In the genomic region with DNA sequence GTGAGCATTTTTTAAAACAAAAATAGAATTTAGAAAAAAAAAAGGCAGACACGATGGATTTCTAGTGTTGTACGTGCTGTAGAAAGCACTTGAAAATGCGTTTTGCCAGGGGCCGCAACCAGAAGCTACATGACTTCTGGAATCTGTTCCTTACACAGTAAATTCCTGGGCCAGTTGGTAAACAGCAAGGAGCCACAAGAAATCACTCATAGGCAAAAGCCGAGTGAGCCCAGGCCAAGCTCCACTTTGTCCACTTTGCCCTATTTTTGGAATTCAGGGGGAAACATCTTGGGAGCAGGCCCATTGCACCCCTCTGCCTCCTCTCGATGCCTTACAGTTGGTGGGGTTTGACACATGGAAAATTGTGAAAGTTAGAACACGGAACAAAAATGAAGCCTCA, we compare ENCODE assay signal across 10 cellular contexts.
"Had no signal": no experiment of that assay in that cellular context is flagged by ENCODE, and none has a peak within 500 bp of the region (broad histone marks: within the 10 kb centered on the region; RNA-seq: fewer than 3 reads in every experiment).

No MANE protein-coding gene starts in this region.

- H3K27me3 ChIP-seq: testis had no signal

- H3K9me3 Mint-ChIP-seq: activated CD4-positive, alpha-beta T cell treated with anti-CD3 and anti-CD28 coated beads, Interleukin-2, amount 10 ng/mL, durations not matched to agents 7 days and 5 days; activated naive CD8-positive, alpha-beta T cell treated with anti-CD3 and anti-CD28 coated beads, Interleukin-2, amount 10 ng/mL, durations not matched to agents 7 days and 5 days; activated T-cell treated with anti-CD3 and anti-CD28 coated beads, Interleukin-2, amount 50 U/mL, for 24 hours; activated T-helper 2 cell treated with anti-CD3 and anti-CD28 coated beads, Interferon-gamma antibody, Interleukin-2, Interleukin-4, amounts not matched to agents 10 μg/mL and 5 μg/mL and 100 μg/mL, durations not matched to agents 14 hours and 24 hours and 36 hours; nephron; stimulated activated memory B cell treated with anti-CD40 and anti-IgM and Interleukin-4, amounts not matched to agents 10 μg/mL and 1 μg/mL and 100 μg/mL, for 72 hours had no signal

- H3K27ac Mint-ChIP-seq: activated CD4-positive, alpha-beta T cell treated with anti-CD3 and anti-CD28 coated beads, Interleukin-2, amount 10 ng/mL, durations not matched to agents 7 days and 5 days; activated CD8-positive, alpha-beta T cell treated with anti-CD3 and anti-CD28 coated beads, Interleukin-2, amount 10 ng/mL, durations not matched to agents 7 days and 5 days; activated naive CD8-positive, alpha-beta T cell treated with anti-CD3 and anti-CD28 coated beads, Interleukin-2, amount 10 ng/mL, durations not matched to agents 7 days and 5 days; activated T-cell treated with anti-CD3 and anti-CD28 coated beads, Interleukin-2, amount 50 U/mL, for 24 hours; activated T-helper 2 cell treated with anti-CD3 and anti-CD28 coated beads, Interferon-gamma antibody, Interleukin-2, Interleukin-4, amounts not matched to agents 10 μg/mL and 5 μg/mL and 100 μg/mL, durations not matched to agents 14 hours and 24 hours and 36 hours; stimulated activated memory B cell treated with anti-CD40 and anti-IgM and Interleukin-4, amounts not matched to agents 10 μg/mL and 1 μg/mL and 100 μg/mL, for 72 hours had no signal

- H3K36me3 Mint-ChIP-seq: activated naive CD8-positive, alpha-beta T cell treated with anti-CD3 and anti-CD28 coated beads, Interleukin-2, amount 10 ng/mL, durations not matched to agents 7 days and 5 days; stimulated activated memory B cell treated with anti-CD40 and anti-IgM and Interleukin-4, amounts not matched to agents 10 μg/mL and 1 μg/mL and 100 μg/mL, for 72 hours had no signal

- H3K27ac ChIP-seq: dorsolateral prefrontal cortex, spleen, testis had no signal

- H3K4me1 Mint-ChIP-seq: activated CD4-positive, alpha-beta T cell treated with anti-CD3 and anti-CD28 coated beads, Interleukin-2, amount 10 ng/mL, durations not matched to agents 7 days and 5 days had no signal

- H3K4me3 Mint-ChIP-seq: activated CD4-positive, alpha-beta T cell treated with anti-CD3 and anti-CD28 coated beads, Interleukin-2, amount 10 ng/mL, durations not matched to agents 7 days and 5 days; activated CD8-positive, alpha-beta T cell treated with anti-CD3 and anti-CD28 coated beads, Interleukin-2, amount 10 ng/mL, durations not matched to agents 7 days and 5 days; activated naive CD8-positive, alpha-beta T cell treated with anti-CD3 and anti-CD28 coated beads, Interleukin-2, amount 10 ng/mL, durations not matched to agents 7 days and 5 days; activated T-cell treated with anti-CD3 and anti-CD28 coated beads, Interleukin-2, amount 50 U/mL, for 24 hours; stimulated activated memory B cell treated with anti-CD40 and anti-IgM and Interleukin-4, amounts not matched to agents 10 μg/mL and 1 μg/mL and 100 μg/mL, for 72 hours had no signal
